12 cellular contexts compared by ENCODE assay signal in genomic region chr9:127554966-127555829, GRCh38. TPM values are rescaled to one million over a fixed set of nuclear protein-coding genes. Genes with fewer than 3 reads are reported as not detected.
DNase-seq lines count a peak whose midpoint lies in the region; ATAC-seq and TF ChIP-seq lines count a peak whose summit lies in the region.
"Had no signal": no experiment of that assay in that cellular context is flagged by ENCODE, and none has a peak within 500 bp of the region (broad histone marks: within the 10 kb centered on the region; RNA-seq: fewer than 3 reads in every experiment).

No MANE protein-coding gene starts in this region.

- H3K27ac ChIP-seq in SJSA1 (peak overlapping the region; percentile 89), epithelial cell of prostate (peak overlapping the region; percentile 98), rectal smooth muscle tissue (ENCODE audit: low read depth, low read length) (peak overlapping the region; percentile 68), caudate nucleus (ENCODE audit: low read depth, low read length) (no peak overlapping the region)

- peaks cover 64% of the 10 kb centered on the region for H3K36me3 ChIP-seq in SJSA1
- H3K36me3 ChIP-seq in rectal smooth muscle tissue (ENCODE audit: control insufficient read depth, insufficient read depth, low read length): no peaks in the 10 kb centered on the region
- H3K36me3 ChIP-seq: HAP-1 had no signal

- H3K9me3 ChIP-seq in SJSA1 (replicated peaks): no peaks in the 10 kb centered on the region
- H3K9me3 ChIP-seq: HAP-1 had no signal

- H3K4me1 ChIP-seq in SJSA1 (replicated peaks): peaks cover 65% of the 10 kb centered on the region
- H3K4me1 ChIP-seq in rectal smooth muscle tissue (ENCODE audit: control insufficient read depth, insufficient read depth, low read length): peaks cover 10% of the 10 kb centered on the region

- TF ChIP-seq CTCF in GM13977 (IDR thresholded peaks at IDR 0.05; ENCODE audit: extremely low read depth, insufficient read depth, missing control alignments): no peak

- H3K4me3 ChIP-seq in SJSA1 (no peak overlapping the region), rectal smooth muscle tissue (ENCODE audit: low read length) (no peak overlapping the region)
- H3K4me3 ChIP-seq: HAP-1 had no signal

- no peak overlapping the region for H3K9ac ChIP-seq in rectal smooth muscle tissue (ENCODE audit: low read length)

- in situ Hi-C loops in GM13977 (cut with MboI; ENCODE audit: low pct_unique_long_range_greater_than_20kb, low sequenced_read_pairs, unreplicated experiment): no loop called here

- ATAC-seq in HG02642 (IDR thresholded peaks at IDR 0.05; ENCODE audit: poor library complexity, unreplicated experiment): no peak

- peak; percentile 69 for DNase-seq in Daoy (ENCODE audit: low read depth)
- peak in 1 of 2 experiments; percentile 65 for DNase-seq in SJSA1 (ENCODE audit: low read depth in 1 of 2, low spot score in 2 of 2)
- no peak for DNase-seq in epithelial cell of prostate (ENCODE audit: low read depth, low spot score)
- DNase-seq in caudate nucleus (lab: John Stamatoyannopoulos, UW): no peak
- no peak for DNase-seq in GM13977 (ENCODE audit: low spot score)
- no peak for DNase-seq in DMS153 (lab: John Stamatoyannopoulos, UW)
- DNase-seq: amygdala, MM.1S, SHP77 had no signal

- no peaks in the 10 kb centered on the region for H3K27me3 ChIP-seq in SJSA1 (replicated peaks)
- H3K27me3 ChIP-seq in rectal smooth muscle tissue (ENCODE audit: control insufficient read depth, insufficient read depth, low read length): no peaks in the 10 kb centered on the region

RNA-seq across cellular contexts. Expression of gene STXBP1, which starts 56.9 kb away (rescaled TPM):
- 26.3 and 41.9 TPM in 2 replicates for total RNA-seq in Daoy (2014; rRNA removed; shearing (Covaris generic))
- total RNA-seq in SJSA1 (2014; rRNA removed; shearing (Covaris generic)): 18.4 and 72.6 TPM in 2 replicates
